In the genomic region with DNA sequence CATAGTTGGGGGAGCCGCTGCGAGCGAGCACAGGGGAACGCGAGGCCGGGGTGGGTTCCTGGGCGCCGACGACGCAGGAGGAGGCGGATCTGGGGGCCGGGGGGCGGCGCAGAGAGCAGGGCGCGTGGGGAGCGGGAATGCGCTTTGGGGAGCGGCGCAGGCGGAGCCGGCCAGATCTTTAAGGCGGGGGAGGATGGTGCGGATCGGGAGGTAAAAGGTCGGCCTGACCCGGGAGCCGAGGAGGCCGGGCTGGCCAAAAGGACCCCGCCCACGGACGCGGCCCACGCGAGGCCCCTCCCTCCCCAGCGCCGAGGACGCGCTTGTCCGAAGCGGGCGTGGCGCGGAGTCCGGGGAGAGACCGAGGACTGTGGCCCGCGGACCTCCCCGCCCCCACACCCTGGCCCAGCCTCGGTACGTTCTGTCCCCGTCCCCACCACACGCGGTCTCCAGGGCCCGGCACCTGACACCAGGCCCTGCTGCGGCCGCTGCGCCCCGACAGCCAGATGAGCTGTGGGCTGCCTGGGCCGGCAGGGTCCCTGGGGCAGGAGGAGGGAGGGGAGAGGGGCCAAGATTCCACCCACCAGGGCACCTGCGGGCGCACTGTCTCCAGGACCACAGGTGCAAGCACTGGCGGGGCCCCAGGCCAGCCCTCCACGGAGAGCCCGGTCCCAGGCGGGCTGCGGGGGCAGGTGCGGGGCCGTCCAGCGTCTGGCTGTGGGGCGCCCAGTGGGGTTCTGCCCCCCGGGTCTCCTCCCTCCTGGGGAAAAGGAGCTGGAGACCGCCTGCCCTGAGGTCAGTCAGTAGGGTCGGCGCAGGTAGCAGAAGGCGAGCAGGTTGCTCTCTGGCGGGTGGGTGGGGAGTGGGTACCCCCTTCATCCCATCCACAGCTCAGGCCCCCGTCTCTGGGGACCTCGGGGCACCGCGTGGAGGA, we compare ENCODE assay signal across 9 cellular contexts. TPM values are rescaled to one million over a fixed set of nuclear protein-coding genes. Genes with fewer than 3 reads are reported as not detected.
A peak's percentile ranks its signal among the peaks of the same experiment; 100 is the strongest.
DNase-seq lines count a peak whose midpoint lies in the region; ATAC-seq and TF ChIP-seq lines count a peak whose summit lies in the region.
"Had no signal": no experiment of that assay in that cellular context is flagged by ENCODE, and none has a peak within 500 bp of the region (broad histone marks: within the 10 kb centered on the region; RNA-seq: fewer than 3 reads in every experiment).

No MANE protein-coding gene starts in this region.

- TF ChIP-seq CTCF in CD8-positive, alpha-beta T cell (IDR thresholded peaks at IDR 0.05), result no peak
- TF ChIP-seq CTCF in GM20000 (IDR thresholded peaks at IDR 0.05; ENCODE audit: extremely low read depth, missing control alignments) (no peak), stomach (IDR thresholded peaks at IDR 0.05) (no peak)

- POLR2A ChIA-PET in CD8-positive, alpha-beta T cell (lab: Charles Lee), result interaction anchor here (1.0 to 1.7 kb wide), 4 partner anchors 9 to 36 kb away, joined by 3 to 6 read pairs (median 4); partner anchors contain the start of gene PIM3
- POLR2A ChIA-PET in activated CD4-positive, alpha-beta memory T cell treated with anti-CD3 and anti-CD28 coated beads for 36 hours (lab: Charles Lee), result interaction anchor here (0.7 to 3.4 kb wide), 5 partner anchors 10 to 181 kb away, joined by 3 to 54 read pairs (median 6); partner anchors contain the start of gene PIM3

- no peaks in the 10 kb centered on the region for H3K9me3 Mint-ChIP-seq in CD8-positive, alpha-beta T cell
- H3K9me3 Mint-ChIP-seq in activated CD4-positive, alpha-beta memory T cell treated with anti-CD3 and anti-CD28 coated beads for 36 hours, result peaks cover under 1% of the 10 kb centered on the region

- H3K9ac ChIP-seq in HUES48 (ENCODE audit: low read depth, low read length) (no peak overlapping the region), mucosa of stomach (ENCODE audit: low read length) (peak overlapping the region; percentile 32)

- peak; percentile 35 for TF ChIP-seq POLR2A in erythroblast (IDR thresholded peaks at IDR 0.05; ENCODE audit: low read length)
- TF ChIP-seq POLR2A in stomach (IDR thresholded peaks at IDR 0.05), result no peak

- peak overlapping the region; percentile 93 for H3K27ac Mint-ChIP-seq in CD8-positive, alpha-beta T cell
- peak overlapping the region; percentile 93 for H3K27ac Mint-ChIP-seq in activated CD4-positive, alpha-beta memory T cell treated with anti-CD3 and anti-CD28 coated beads for 36 hours

- TF ChIP-seq EP300 in stomach (IDR thresholded peaks at IDR 0.05), result no peak

- no peaks in the 10 kb centered on the region for H3K36me3 ChIP-seq in CD8-positive, alpha-beta T cell (ENCODE audit: insufficient read depth, low read length)
- H3K36me3 ChIP-seq in HUES48 (ENCODE audit: control insufficient read depth, insufficient read depth, low read length), result no peaks in the 10 kb centered on the region
- H3K36me3 ChIP-seq in mucosa of stomach (ENCODE audit: control insufficient read depth, insufficient read depth, low read length), result no peaks in the 10 kb centered on the region
- H3K36me3 ChIP-seq in stomach, result no peaks in the 10 kb centered on the region

- peak overlapping the region; percentile 50 for H3K27ac ChIP-seq in CD8-positive, alpha-beta T cell (ENCODE audit: low read depth, low read length)
- H3K27ac ChIP-seq in HUES48 (ENCODE audit: low read depth, low read length) (peak overlapping the region; percentile 40), stomach (peak overlapping the region; percentile 90 to 98 (median 97))

- no peaks in the 10 kb centered on the region for H3K9me3 ChIP-seq in CD8-positive, alpha-beta T cell (ENCODE audit: low read length)
- H3K9me3 ChIP-seq in HUES48 (ENCODE audit: control insufficient read depth, insufficient read depth, low read length) (no peaks in the 10 kb centered on the region), mucosa of stomach (ENCODE audit: control insufficient read depth, low read length) (no peaks in the 10 kb centered on the region), stomach (no peaks in the 10 kb centered on the region)

- WGBS in stomach, 5 donors, result 6 to 19% (median 12%) methylated on average over 35 to 81 of the region's 81 CpGs

- peaks cover 28% of the 10 kb centered on the region for H3K4me1 Mint-ChIP-seq in CD8-positive, alpha-beta T cell (ENCODE audit: low read depth)
- H3K4me1 Mint-ChIP-seq in activated CD4-positive, alpha-beta memory T cell treated with anti-CD3 and anti-CD28 coated beads for 36 hours (ENCODE audit: low read depth), result peaks cover 36% of the 10 kb centered on the region

- H3K36me3 Mint-ChIP-seq in CD8-positive, alpha-beta T cell, result no peaks in the 10 kb centered on the region
- H3K36me3 Mint-ChIP-seq in activated CD4-positive, alpha-beta memory T cell treated with anti-CD3 and anti-CD28 coated beads for 36 hours, result peaks cover 1% of the 10 kb centered on the region

- no peaks in the 10 kb centered on the region for H3K27me3 ChIP-seq in CD8-positive, alpha-beta T cell (ENCODE audit: insufficient read depth, low read length)
- H3K27me3 ChIP-seq in HUES48 (ENCODE audit: control insufficient read depth, insufficient read depth, low read length) (peaks cover 24% of the 10 kb centered on the region), mucosa of stomach (ENCODE audit: control insufficient read depth, insufficient read depth, low read length) (no peaks in the 10 kb centered on the region), stomach (peaks cover 0 to 11% (median 0%) of the 10 kb centered on the region in 3 donors)

- H3K27me3 Mint-ChIP-seq in CD8-positive, alpha-beta T cell (ENCODE audit: low read depth), result no peaks in the 10 kb centered on the region
- H3K27me3 Mint-ChIP-seq in activated CD4-positive, alpha-beta memory T cell treated with anti-CD3 and anti-CD28 coated beads for 36 hours, result no peaks in the 10 kb centered on the region

- peak in 4 of 7 experiments; percentile 25 to 69 (median 43) for DNase-seq in CD8-positive, alpha-beta T cell
- DNase-seq in GM20000 (ENCODE audit: low spot score), result peak; percentile 73
- peak; percentile 86 for DNase-seq in activated CD4-positive, alpha-beta memory T cell treated with anti-CD3 and anti-CD28 coated beads for 36 hours
- DNase-seq in erythroblast (lab: John Stamatoyannopoulos, UW), result peak; percentile 77 to 85
- DNase-seq in stomach, result peak; percentile 93
- DNase-seq in NCI-H82 (lab: John Stamatoyannopoulos, UW), result no peak

- peak overlapping the region; percentile 75 for H3K4me3 Mint-ChIP-seq in CD8-positive, alpha-beta T cell
- peak overlapping the region; percentile 80 for H3K4me3 Mint-ChIP-seq in activated CD4-positive, alpha-beta memory T cell treated with anti-CD3 and anti-CD28 coated beads for 36 hours

- ATAC-seq in CD8-positive, alpha-beta T cell, result peak; percentile 64

- peak overlapping the region; percentile 34 for H3K4me3 ChIP-seq in CD8-positive, alpha-beta T cell (ENCODE audit: low read depth, low read length)
- peak overlapping the region; percentile 48 for H3K4me3 ChIP-seq in HUES48 (ENCODE audit: low read depth, low read length)
- no peak overlapping the region for H3K4me3 ChIP-seq in mucosa of stomach (ENCODE audit: low read length)
- peak overlapping the region; percentile 44 to 54 (median 48) for H3K4me3 ChIP-seq in stomach

- CTCF ChIA-PET in CD8-positive, alpha-beta T cell (lab: Charles Lee), result no interaction called here
- CTCF ChIA-PET in activated CD4-positive, alpha-beta memory T cell treated with anti-CD3 and anti-CD28 coated beads for 36 hours (lab: Charles Lee), result interaction anchor here (0.9 to 2.1 kb wide), 4 partner anchors 10 to 59 kb away, joined by 3 to 12 read pairs (median 7); no protein-coding TSS in a partner anchor

- H3K4me1 ChIP-seq in CD8-positive, alpha-beta T cell (ENCODE audit: insufficient read depth, low read length), result peaks cover 35% of the 10 kb centered on the region
- H3K4me1 ChIP-seq in HUES48 (ENCODE audit: control insufficient read depth, insufficient read depth, low read length), result peaks cover 7% of the 10 kb centered on the region; the same call in 1 of the 2 replicates
- H3K4me1 ChIP-seq in mucosa of stomach (ENCODE audit: control insufficient read depth, insufficient read depth, low read length), result peaks cover 44% of the 10 kb centered on the region
- peaks cover 47 to 70% (median 60%) of the 10 kb centered on the region in 4 donors for H3K4me1 ChIP-seq in stomach

- intact Hi-C loops in CD8-positive, alpha-beta T cell (cut with DNase I, micrococcal nuclease), result loop anchor here (2.0 to 5.0 kb wide), 3 partner anchors 35 to 656 kb away; partner anchors contain the start of gene ARSA (in 1 of the 2)
- intact Hi-C loops in activated CD4-positive, alpha-beta memory T cell treated with anti-CD3 and anti-CD28 coated beads for 36 hours (cut with micrococcal nuclease), result loop anchor here (2.0 kb wide), 1 partner anchor 35 kb away; no protein-coding TSS in a partner anchor
- intact Hi-C loops in stomach (cut with DNase I; ENCODE audit: low total_unique reads), result no loop called here

RNA-seq across cellular contexts. Expression of gene PIM3, which starts 10.9 kb away (rescaled TPM):
- total RNA-seq in CD8-positive, alpha-beta T cell, result 100 to 1,000 TPM; 316 to 328 TPM
- total RNA-seq in activated CD4-positive, alpha-beta memory T cell treated with anti-CD3 and anti-CD28 coated beads for 36 hours, result 100 to 1,000 TPM; 222 to 231 TPM
- 100 to 1,000 TPM in 3 of 5 donors, 10 to 100 TPM in 2; 51.9 to 802 (median 298) TPM for total RNA-seq in stomach
- polyA plus RNA-seq in stomach, result 10 to 100 TPM; 75.6 to 87.6 (median 81.6) TPM

RNA-seq across cellular contexts. Expression of gene IL17REL, which starts 41.1 kb away (rescaled TPM):
- total RNA-seq in CD8-positive, alpha-beta T cell, result not detected
- 1 to 10 TPM in 1 of 2 experiments, under 1 TPM in 1; 0.73 to 1.1 TPM for total RNA-seq in activated CD4-positive, alpha-beta memory T cell treated with anti-CD3 and anti-CD28 coated beads for 36 hours
- total RNA-seq in stomach, result 1 to 10 TPM in 1 of 5 donors, under 1 TPM in 2, not detected in 2; 0.87 to 1.2 (median 0.92) TPM
- under 1 TPM in 1 of 3 donors, not detected in 2; 0.03 TPM for polyA plus RNA-seq in stomach
- total RNA-seq: T-helper 2 cell treated with Interferon-gamma antibody and Interleukin-4, amounts not matched to agents 100 ng/mL and 5 ng/mL, for 36 hours had no signal

RNA-seq across cellular contexts. Expression of gene CRELD2, which starts 53.1 kb away (rescaled TPM):
- total RNA-seq in CD8-positive, alpha-beta T cell, result 10 to 100 TPM; 26.3 to 28.1 TPM
- 10 to 100 TPM; 29.8 to 30.7 TPM for total RNA-seq in activated CD4-positive, alpha-beta memory T cell treated with anti-CD3 and anti-CD28 coated beads for 36 hours
- 10 to 100 TPM; 35.4 to 83.0 (median 81.1) TPM for total RNA-seq in stomach
- polyA plus RNA-seq in stomach, result 10 to 100 TPM; 19.4 to 30.4 (median 29.0) TPM

RNA-seq across cellular contexts. Expression of gene ALG12, which starts 53.3 kb away (rescaled TPM):
- 10 to 100 TPM; 11.4 to 15.2 TPM for total RNA-seq in CD8-positive, alpha-beta T cell
- total RNA-seq in activated CD4-positive, alpha-beta memory T cell treated with anti-CD3 and anti-CD28 coated beads for 36 hours, result 10 to 100 TPM; 12.4 to 13.8 TPM
- total RNA-seq in stomach, result 10 to 100 TPM in 2 of 5 donors, 1 to 10 TPM in 3; 2.3 to 30.7 (median 9.4) TPM
- 1 to 10 TPM; 3.8 to 9.2 (median 8.8) TPM for polyA plus RNA-seq in stomach

Comparison
In these comparisons a context has a peak if more than half of its experiments do, and no peak if none do; other contexts are left out.
1. H3K27ac ChIP-seq: peak in every context shown above with its lines; median percentile 97 in stomach; 50 in CD8-positive, alpha-beta T cell; 40 in HUES48.